In genomic region chr2:224929512-224929911, GRCh38 we compare ENCODE assay signal across 1 cellular context.
TF ChIP-seq lines count a peak whose summit lies in the region.

No MANE protein-coding gene starts in this region.

TF ChIP-seq in GM23338, 12 proteins besides CTCF, POLR2A, EP300 and RAD21:
- TF ChIP-seq ZNF462 (CRISPR knock-in tag; IDR thresholded peaks at IDR 0.05) = no peak
- TF ChIP-seq POLR2AphosphoS5 (IDR thresholded peaks at IDR 0.05; ENCODE audit: low read depth) = no peak
- no peak for TF ChIP-seq ZNF331 (CRISPR knock-in tag; IDR thresholded peaks at IDR 0.05; ENCODE audit: low read depth)
- TF ChIP-seq EZH2phosphoT487 (IDR thresholded peaks at IDR 0.05; ENCODE audit: unreplicated experiment) = no peak
- no peak for TF ChIP-seq ETS1 (IDR thresholded peaks at IDR 0.05)
- TF ChIP-seq REST (IDR thresholded peaks at IDR 0.05; ENCODE audit: unreplicated experiment) = no peak
- no peak for TF ChIP-seq ZNF114 (CRISPR knock-in tag; IDR thresholded peaks at IDR 0.05)
